In genomic region chr17:48352630-48353029, GRCh38 we compare ENCODE assay signal across 20 cellular contexts.
DNase-seq lines count a peak whose midpoint lies in the region; ATAC-seq, FAIRE-seq and TF ChIP-seq lines count a peak whose summit lies in the region.
"Had no signal": no experiment of that assay in that cellular context is flagged by ENCODE, and none has a peak within 500 bp of the region (broad histone marks: within the 10 kb centered on the region; RNA-seq: fewer than 3 reads in every experiment).

No MANE protein-coding gene starts in this region.

- no peaks in the 10 kb centered on the region for H3K36me3 ChIP-seq in kidney (ENCODE audit: control insufficient read depth in 1 of 2, insufficient read depth in 2 of 2, low read length in 2 of 2)
- H3K36me3 ChIP-seq: BLaER1 treated with 17β-estradiol and CSF1 and Interleukin-3, amounts not matched to agents 10 nM and 100 nM; left ventricle myocardium inferior had no signal

- H3K9me3 ChIP-seq in kidney (ENCODE audit: control insufficient read depth in 1 of 2, low read length in 2 of 2): no peaks in the 10 kb centered on the region
- H3K9me3 ChIP-seq: BLaER1 treated with 17β-estradiol and CSF1 and Interleukin-3, amounts not matched to agents 10 nM and 100 nM; left ventricle myocardium inferior; mucosa of descending colon had no signal

- no peak for ATAC-seq in HG02678 (IDR thresholded peaks at IDR 0.05; ENCODE audit: unreplicated experiment)
- ATAC-seq: mucosa of descending colon had no signal

- no peaks in the 10 kb centered on the region for H3K9me3 Mint-ChIP-seq in activated CD4-positive, alpha-beta T cell treated with anti-CD3 and anti-CD28 coated beads, Interleukin-2, amount 10 ng/mL, durations not matched to agents 24 days and 14 days
- H3K9me3 Mint-ChIP-seq: effector memory CD8-positive, alpha-beta T cell; neural crest cell had no signal

- FAIRE-seq in RCC 7860 (lab: Jason Lieb, UNC) (peak; percentile 29), kidney (lab: Jason Lieb, UNC) (no peak)
- FAIRE-seq: colon, urothelium cell line had no signal

- intact Hi-C loops in activated CD4-positive, alpha-beta T cell treated with anti-CD3 and anti-CD28 coated beads, Interleukin-2, amount 10 ng/mL, durations not matched to agents 24 days and 14 days (cut with micrococcal nuclease): loop anchor here (1.0 to 5.0 kb wide), 3 partner anchors 40 to 130 kb away; no protein-coding TSS in a partner anchor
- intact Hi-C loops in kidney (cut with DNase I): no loop called here

- peak; percentile 18 for DNase-seq in activated CD4-positive, alpha-beta T cell treated with anti-CD3 and anti-CD28 coated beads for 48 hours
- DNase-seq in activated CD4-positive, alpha-beta T cell treated with anti-CD3 and anti-CD28 coated beads, Interleukin-2, amount 10 ng/mL, durations not matched to agents 24 days and 14 days: no peak
- peak; percentile 15 for DNase-seq in AG10803 (ENCODE audit: low read depth)
- peak; percentile 17 for DNase-seq in RCC 7860 (ENCODE audit: low spot score)
- DNase-seq in foreskin fibroblast: peak; percentile 2 to 22
- DNase-seq in kidney: no peak
- no peak for DNase-seq in RPMI8226
- DNase-seq: activated naive CD8-positive, alpha-beta T cell treated with anti-CD3 and anti-CD28 coated beads for 36 hours; left ventricle myocardium inferior; MM.1S; mucosa of descending colon; NCI-H1436 treated with DMSO at 0.1 percent for 48 hours; NCI-H524 treated with DMSO at 0.1 percent for 48 hours; substantia nigra had no signal

- no peak overlapping the region for H3K9ac ChIP-seq in kidney (ENCODE audit: low read length in 2 of 2)
- H3K9ac ChIP-seq: BLaER1 treated with 17β-estradiol and CSF1 and Interleukin-3, amounts not matched to agents 10 nM and 100 nM had no signal

- peaks cover 6% of the 10 kb centered on the region for H3K4me1 Mint-ChIP-seq in activated CD4-positive, alpha-beta T cell treated with anti-CD3 and anti-CD28 coated beads, Interleukin-2, amount 10 ng/mL, durations not matched to agents 24 days and 14 days
- H3K4me1 Mint-ChIP-seq: neural crest cell had no signal

- H3K27ac Mint-ChIP-seq in activated CD4-positive, alpha-beta T cell treated with anti-CD3 and anti-CD28 coated beads, Interleukin-2, amount 10 ng/mL, durations not matched to agents 24 days and 14 days: no peak overlapping the region
- H3K27ac Mint-ChIP-seq: activated naive CD8-positive, alpha-beta T cell treated with anti-CD3 and anti-CD28 coated beads for 36 hours had no signal

- peaks cover 0 to 4% of the 10 kb centered on the region in 2 donors for H3K4me1 ChIP-seq in kidney (ENCODE audit: control insufficient read depth in 1 of 2, insufficient read depth in 1 of 2, low read depth in 1 of 2, low read length in 2 of 2)
- H3K4me1 ChIP-seq: left ventricle myocardium inferior had no signal

- H3K4me3 Mint-ChIP-seq in activated CD4-positive, alpha-beta T cell treated with anti-CD3 and anti-CD28 coated beads, Interleukin-2, amount 10 ng/mL, durations not matched to agents 24 days and 14 days: no peak overlapping the region
- H3K4me3 Mint-ChIP-seq: activated naive CD8-positive, alpha-beta T cell treated with anti-CD3 and anti-CD28 coated beads for 36 hours; effector memory CD8-positive, alpha-beta T cell; neural crest cell had no signal

- H3K4me3 ChIP-seq in AG10803 (ENCODE audit: low read length) (no peak overlapping the region), foreskin fibroblast (ENCODE audit: low read depth in 1 of 2, low read length in 2 of 2) (no peak overlapping the region), kidney (ENCODE audit: low read length in 2 of 2) (no peak overlapping the region)
- H3K4me3 ChIP-seq: BLaER1 treated with 17β-estradiol and CSF1 and Interleukin-3, amounts not matched to agents 10 nM and 100 nM; left ventricle myocardium inferior; mucosa of descending colon had no signal

- TF ChIP-seq CTCF in AG10803 (conservative IDR thresholded peaks at IDR 0.05; ENCODE audit: low read length): no peak
- TF ChIP-seq CTCF in foreskin fibroblast (IDR thresholded peaks at IDR 0.05; ENCODE audit: low read depth, low read length): no peak
- no peak for TF ChIP-seq CTCF in kidney (IDR thresholded peaks at IDR 0.05; ENCODE audit: borderline replicate concordance, extremely low read depth, insufficient read depth)

- H3K36me3 Mint-ChIP-seq in activated CD4-positive, alpha-beta T cell treated with anti-CD3 and anti-CD28 coated beads, Interleukin-2, amount 10 ng/mL, durations not matched to agents 24 days and 14 days (ENCODE audit: low read depth): peaks cover 2% of the 10 kb centered on the region

- H3K27me3 Mint-ChIP-seq in activated CD4-positive, alpha-beta T cell treated with anti-CD3 and anti-CD28 coated beads, Interleukin-2, amount 10 ng/mL, durations not matched to agents 24 days and 14 days: no peaks in the 10 kb centered on the region
- H3K27me3 Mint-ChIP-seq: activated naive CD8-positive, alpha-beta T cell treated with anti-CD3 and anti-CD28 coated beads for 36 hours; effector memory CD8-positive, alpha-beta T cell had no signal

- no peak overlapping the region for H3K27ac ChIP-seq in kidney (ENCODE audit: low read depth in 2 of 2, low read length in 2 of 2)
- H3K27ac ChIP-seq: BLaER1 treated with 17β-estradiol and CSF1 and Interleukin-3, amounts not matched to agents 10 nM and 100 nM; left ventricle myocardium inferior had no signal

Comparison
In these comparisons a context has a peak if more than half of its experiments do, and no peak if none do; other contexts are left out.
1. DNase-seq: peak in activated CD4-positive, alpha-beta T cell treated with anti-CD3 and anti-CD28 coated beads for 48 hours (single experiment), AG10803 (single experiment), RCC 7860 (single experiment) and foreskin fibroblast (2 of 2); none in activated CD4-positive, alpha-beta T cell treated with anti-CD3 and anti-CD28 coated beads, Interleukin-2, amount 10 ng/mL, durations not matched to agents 24 days and 14 days (single experiment), kidney (single experiment) and RPMI8226 (single experiment).